ENCODE assay signal across 2 cellular contexts in genomic region chr6:11236351-11236750, GRCh38.
TF ChIP-seq lines count a peak whose summit lies in the region.

No MANE protein-coding gene starts in this region.

TF ChIP-seq in K562, 482 proteins besides CTCF, POLR2A, EP300 and RAD21 (continued from another document):
- TF ChIP-seq, protein P1, sequence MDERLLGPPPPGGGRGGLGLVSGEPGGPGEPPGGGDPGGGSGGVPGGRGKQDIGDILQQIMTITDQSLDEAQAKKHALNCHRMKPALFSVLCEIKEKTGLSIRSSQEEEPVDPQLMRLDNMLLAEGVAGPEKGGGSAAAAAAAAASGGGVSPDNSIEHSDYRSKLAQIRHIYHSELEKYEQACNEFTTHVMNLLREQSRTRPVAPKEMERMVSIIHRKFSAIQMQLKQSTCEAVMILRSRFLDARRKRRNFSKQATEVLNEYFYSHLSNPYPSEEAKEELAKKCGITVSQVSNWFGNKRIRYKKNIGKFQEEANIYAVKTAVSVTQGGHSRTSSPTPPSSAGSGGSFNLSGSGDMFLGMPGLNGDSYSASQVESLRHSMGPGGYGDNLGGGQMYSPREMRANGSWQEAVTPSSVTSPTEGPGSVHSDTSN (CRISPR knock-in tag; IDR thresholded peaks at IDR 0.05; ENCODE audit: low read depth), result no peak
- TF ChIP-seq, protein P1 (tag; conservative IDR thresholded peaks at IDR 0.05; ENCODE audit: low read depth), result peak; percentile 47
- peak; percentile 29; the same call in 1 of the 2 replicates for TF ChIP-seq RAD51 (IDR thresholded peaks at IDR 0.05; ENCODE audit: borderline replicate concordance, low read depth)
- TF ChIP-seq GATAD2A (IDR thresholded peaks at IDR 0.05), result no peak
- TF ChIP-seq ZNF507 (tag; conservative IDR thresholded peaks at IDR 0.05), result no peak
TF ChIP-seq in K562: peak in this region for 4.

TF ChIP-seq in WTC11, 78 proteins besides CTCF, POLR2A, EP300 and RAD21 (continued from another document):
- TF ChIP-seq ZNF138 (CRISPR knock-in tag; conservative IDR thresholded peaks at IDR 0.05) (no peak), ZNF416 (CRISPR knock-in tag; IDR thresholded peaks at IDR 0.05) (no peak), ZNF396 (CRISPR knock-in tag; IDR thresholded peaks at IDR 0.05; ENCODE audit: borderline replicate concordance) (no peak), ZBTB21 (CRISPR knock-in tag; IDR thresholded peaks at IDR 0.05; ENCODE audit: borderline replicate concordance) (no peak), E2F4 (CRISPR knock-in tag; IDR thresholded peaks at IDR 0.05; ENCODE audit: borderline replicate concordance, low read depth) (no peak), FOXJ3 (CRISPR knock-in tag; IDR thresholded peaks at IDR 0.05; ENCODE audit: borderline replicate concordance) (no peak), NR3C1 (CRISPR knock-in tag; conservative IDR thresholded peaks at IDR 0.05; ENCODE audit: low read depth) (no peak)
- TF ChIP-seq, protein P2, sequence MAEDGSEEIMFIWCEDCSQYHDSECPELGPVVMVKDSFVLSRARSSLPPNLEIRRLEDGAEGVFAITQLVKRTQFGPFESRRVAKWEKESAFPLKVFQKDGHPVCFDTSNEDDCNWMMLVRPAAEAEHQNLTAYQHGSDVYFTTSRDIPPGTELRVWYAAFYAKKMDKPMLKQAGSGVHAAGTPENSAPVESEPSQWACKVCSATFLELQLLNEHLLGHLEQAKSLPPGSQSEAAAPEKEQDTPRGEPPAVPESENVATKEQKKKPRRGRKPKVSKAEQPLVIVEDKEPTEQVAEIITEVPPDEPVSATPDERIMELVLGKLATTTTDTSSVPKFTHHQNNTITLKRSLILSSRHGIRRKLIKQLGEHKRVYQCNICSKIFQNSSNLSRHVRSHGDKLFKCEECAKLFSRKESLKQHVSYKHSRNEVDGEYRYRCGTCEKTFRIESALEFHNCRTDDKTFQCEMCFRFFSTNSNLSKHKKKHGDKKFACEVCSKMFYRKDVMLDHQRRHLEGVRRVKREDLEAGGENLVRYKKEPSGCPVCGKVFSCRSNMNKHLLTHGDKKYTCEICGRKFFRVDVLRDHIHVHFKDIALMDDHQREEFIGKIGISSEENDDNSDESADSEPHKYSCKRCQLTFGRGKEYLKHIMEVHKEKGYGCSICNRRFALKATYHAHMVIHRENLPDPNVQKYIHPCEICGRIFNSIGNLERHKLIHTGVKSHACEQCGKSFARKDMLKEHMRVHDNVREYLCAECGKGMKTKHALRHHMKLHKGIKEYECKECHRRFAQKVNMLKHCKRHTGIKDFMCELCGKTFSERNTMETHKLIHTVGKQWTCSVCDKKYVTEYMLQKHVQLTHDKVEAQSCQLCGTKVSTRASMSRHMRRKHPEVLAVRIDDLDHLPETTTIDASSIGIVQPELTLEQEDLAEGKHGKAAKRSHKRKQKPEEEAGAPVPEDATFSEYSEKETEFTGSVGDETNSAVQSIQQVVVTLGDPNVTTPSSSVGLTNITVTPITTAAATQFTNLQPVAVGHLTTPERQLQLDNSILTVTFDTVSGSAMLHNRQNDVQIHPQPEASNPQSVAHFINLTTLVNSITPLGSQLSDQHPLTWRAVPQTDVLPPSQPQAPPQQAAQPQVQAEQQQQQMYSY (CRISPR knock-in tag; IDR thresholded peaks at IDR 0.05), result no peak
- TF ChIP-seq, protein P3, sequence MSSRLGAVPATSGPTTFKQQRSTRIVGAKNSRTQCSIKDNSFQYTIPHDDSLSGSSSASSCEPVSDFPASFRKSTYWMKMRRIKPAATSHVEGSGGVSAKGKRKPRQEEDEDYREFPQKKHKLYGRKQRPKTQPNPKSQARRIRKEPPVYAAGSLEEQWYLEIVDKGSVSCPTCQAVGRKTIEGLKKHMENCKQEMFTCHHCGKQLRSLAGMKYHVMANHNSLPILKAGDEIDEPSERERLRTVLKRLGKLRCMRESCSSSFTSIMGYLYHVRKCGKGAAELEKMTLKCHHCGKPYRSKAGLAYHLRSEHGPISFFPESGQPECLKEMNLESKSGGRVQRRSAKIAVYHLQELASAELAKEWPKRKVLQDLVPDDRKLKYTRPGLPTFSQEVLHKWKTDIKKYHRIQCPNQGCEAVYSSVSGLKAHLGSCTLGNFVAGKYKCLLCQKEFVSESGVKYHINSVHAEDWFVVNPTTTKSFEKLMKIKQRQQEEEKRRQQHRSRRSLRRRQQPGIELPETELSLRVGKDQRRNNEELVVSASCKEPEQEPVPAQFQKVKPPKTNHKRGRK (CRISPR knock-in tag; IDR thresholded peaks at IDR 0.05; ENCODE audit: borderline replicate concordance), result no peak
